In the genomic region with DNA sequence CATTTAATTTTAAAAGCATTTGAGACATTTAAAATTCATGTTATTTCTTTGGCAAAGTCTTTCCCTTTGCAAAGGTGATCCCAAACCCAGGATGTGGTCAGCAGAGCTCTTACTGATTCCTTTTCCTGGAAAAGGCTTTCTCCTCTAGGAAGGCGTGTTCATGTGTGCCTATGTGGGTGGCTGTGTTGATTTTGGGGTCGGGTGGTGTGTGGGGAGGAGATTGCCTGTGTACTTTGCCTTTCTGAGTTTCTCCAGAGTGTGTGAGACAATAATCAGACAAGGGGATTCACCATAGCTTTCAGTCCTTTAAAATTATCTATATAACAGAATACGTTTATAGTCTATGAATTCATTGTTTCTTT, we compare ENCODE assay signal across 1 cellular context.
TF ChIP-seq lines count a peak whose summit lies in the region.

No MANE protein-coding gene starts in this region.

TF ChIP-seq in K562, 482 proteins besides CTCF, POLR2A, EP300 and RAD21 (continued from another document and continues in another):
- TF ChIP-seq MED1 (CRISPR knock-in tag; IDR thresholded peaks at IDR 0.05; ENCODE audit: borderline replicate concordance): no peak
- no peak for TF ChIP-seq ZNF263 (CRISPR knock-in tag; IDR thresholded peaks at IDR 0.05; ENCODE audit: borderline replicate concordance)
- TF ChIP-seq, protein P1, sequence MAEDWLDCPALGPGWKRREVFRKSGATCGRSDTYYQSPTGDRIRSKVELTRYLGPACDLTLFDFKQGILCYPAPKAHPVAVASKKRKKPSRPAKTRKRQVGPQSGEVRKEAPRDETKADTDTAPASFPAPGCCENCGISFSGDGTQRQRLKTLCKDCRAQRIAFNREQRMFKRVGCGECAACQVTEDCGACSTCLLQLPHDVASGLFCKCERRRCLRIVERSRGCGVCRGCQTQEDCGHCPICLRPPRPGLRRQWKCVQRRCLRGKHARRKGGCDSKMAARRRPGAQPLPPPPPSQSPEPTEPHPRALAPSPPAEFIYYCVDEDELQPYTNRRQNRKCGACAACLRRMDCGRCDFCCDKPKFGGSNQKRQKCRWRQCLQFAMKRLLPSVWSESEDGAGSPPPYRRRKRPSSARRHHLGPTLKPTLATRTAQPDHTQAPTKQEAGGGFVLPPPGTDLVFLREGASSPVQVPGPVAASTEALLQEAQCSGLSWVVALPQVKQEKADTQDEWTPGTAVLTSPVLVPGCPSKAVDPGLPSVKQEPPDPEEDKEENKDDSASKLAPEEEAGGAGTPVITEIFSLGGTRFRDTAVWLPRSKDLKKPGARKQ (CRISPR knock-in tag; IDR thresholded peaks at IDR 0.05): no peak
- TF ChIP-seq STAG1 (CRISPR knock-in tag; IDR thresholded peaks at IDR 0.05; ENCODE audit: borderline replicate concordance): no peak
- TF ChIP-seq MAFF (IDR thresholded peaks at IDR 0.05; ENCODE audit: low read length): no peak
- TF ChIP-seq ZBTB8A (IDR thresholded peaks at IDR 0.05; ENCODE audit: partially characterized antibody): no peak
- no peak for TF ChIP-seq THAP12 (CRISPR knock-in tag; IDR thresholded peaks at IDR 0.05)
- 0 out of 2 replicates have a peak, but pooled peaks have one; percentile 39 for TF ChIP-seq POLR2H (tag; IDR thresholded peaks at IDR 0.05; ENCODE audit: low read depth)
- TF ChIP-seq DPF2 (IDR thresholded peaks at IDR 0.05): 0 out of 2 replicates have a peak, but pooled peaks have one; percentile 30
- no peak for TF ChIP-seq NEUROD1 (IDR thresholded peaks at IDR 0.05; ENCODE audit: borderline replicate concordance, low read depth, low read length, partially characterized antibody)
- no peak for TF ChIP-seq ZNF143 (CRISPR knock-in tag; IDR thresholded peaks at IDR 0.05)
- no peak for TF ChIP-seq TGIF2 (CRISPR knock-in tag; IDR thresholded peaks at IDR 0.05)
- no peak for TF ChIP-seq ZNF507 (tag; conservative IDR thresholded peaks at IDR 0.05)
- no peak for TF ChIP-seq SRF (CRISPR knock-in tag; IDR thresholded peaks at IDR 0.05)
- no peak for TF ChIP-seq ZMIZ1 (IDR thresholded peaks at IDR 0.05; ENCODE audit: low read depth in 2 of 2, low read length in 2 of 2)
- no peak for TF ChIP-seq RERE (CRISPR knock-in tag; IDR thresholded peaks at IDR 0.05; ENCODE audit: borderline replicate concordance)
- no peak for TF ChIP-seq HMG20B (CRISPR knock-in tag; IDR thresholded peaks at IDR 0.05)
- TF ChIP-seq ZNF583 (CRISPR knock-in tag; IDR thresholded peaks at IDR 0.05): no peak
- TF ChIP-seq ELF2 (CRISPR knock-in tag; IDR thresholded peaks at IDR 0.05): no peak
- no peak for TF ChIP-seq CREM (IDR thresholded peaks at IDR 0.05; ENCODE audit: low read depth)
- no peak for TF ChIP-seq NR4A1 (CRISPR knock-in tag; IDR thresholded peaks at IDR 0.05)
- no peak for TF ChIP-seq NR4A1 (tag; IDR thresholded peaks at IDR 0.05)
- no peak for TF ChIP-seq ZBTB43 (CRISPR knock-in tag; IDR thresholded peaks at IDR 0.05)
- TF ChIP-seq PPARD (CRISPR knock-in tag; IDR thresholded peaks at IDR 0.05): no peak
- no peak for TF ChIP-seq ZNF584 (CRISPR knock-in tag; IDR thresholded peaks at IDR 0.05; ENCODE audit: low read depth)
- TF ChIP-seq MTA1 (IDR thresholded peaks at IDR 0.05; ENCODE audit: borderline replicate concordance): no peak
- no peak for TF ChIP-seq GATAD2A (IDR thresholded peaks at IDR 0.05)
- peak; percentile 75 for TF ChIP-seq EGR1 (conservative IDR thresholded peaks at IDR 0.05)
- TF ChIP-seq ZKSCAN1 (IDR thresholded peaks at IDR 0.05; ENCODE audit: low read depth, low read length): no peak
- no peak for TF ChIP-seq NFRKB (IDR thresholded peaks at IDR 0.05; ENCODE audit: low read depth)
- no peak for TF ChIP-seq ZNF280A (IDR thresholded peaks at IDR 0.05; ENCODE audit: low read depth, partially characterized antibody)
- TF ChIP-seq NCOR1 (IDR thresholded peaks at IDR 0.05): 0 out of 2 replicates have a peak, but pooled peaks have one; percentile 21
- TF ChIP-seq CBFA2T3 (IDR thresholded peaks at IDR 0.05): peak; percentile 35; the same call in 1 of the 2 replicates
- no peak for TF ChIP-seq ZC3H4 (CRISPR knock-in tag; IDR thresholded peaks at IDR 0.05; ENCODE audit: borderline replicate concordance)
- no peak for TF ChIP-seq RBM39 (optimal IDR thresholded peaks at IDR 0.05; ENCODE audit: low read depth, low read length)
- TF ChIP-seq DACH1 (IDR thresholded peaks at IDR 0.05; ENCODE audit: partially characterized antibody): no peak
